31 cellular contexts compared by ENCODE assay signal in genomic region chr1:94009304-94009703, GRCh38.
"Had no signal": no experiment of that assay in that cellular context is flagged by ENCODE, and none has a peak within 500 bp of the region (broad histone marks: within the 10 kb centered on the region; RNA-seq: fewer than 3 reads in every experiment).

No MANE protein-coding gene starts in this region.

- H3K9me3 ChIP-seq: ascending aorta, SJCRH30 had no signal

- H3K27me3 Mint-ChIP-seq: activated naive CD4-positive, alpha-beta T cell treated with anti-CD3 and anti-CD28 coated beads, Interleukin-2, amount 50 U/mL, for 24 hours had no signal

- H3K4me1 Mint-ChIP-seq: activated CD4-positive, alpha-beta T cell treated with anti-CD3 and anti-CD28 coated beads for 36 hours; activated CD4-positive, alpha-beta T cell treated with anti-CD3 and anti-CD28 coated beads, Interleukin-2, amount 10 ng/mL, durations not matched to agents 7 days and 5 days; activated naive CD4-positive, alpha-beta T cell treated with anti-CD3 and anti-CD28 coated beads, Interleukin-2, amount 50 U/mL, for 24 hours; activated naive CD8-positive, alpha-beta T cell treated with anti-CD3 and anti-CD28 coated beads, Interleukin-2, amount 10 ng/mL, durations not matched to agents 7 days and 5 days had no signal

- H3K36me3 ChIP-seq: ascending aorta, cardiac muscle cell, SJCRH30 had no signal

- ATAC-seq: activated CD4-positive, alpha-beta T cell treated with anti-CD3 and anti-CD28 coated beads for 36 hours; activated CD4-positive, CD25-positive, alpha-beta regulatory T cell treated with anti-CD3 and anti-CD28 coated beads, Interleukin-2, amount 50 U/mL, for 24 hours; activated CD8-positive, alpha-beta T cell treated with anti-CD3 and anti-CD28 coated beads, Interleukin-2, amount 10 ng/mL, durations not matched to agents 7 days and 5 days; Panc1; WTC11 had no signal

- H3K9me3 Mint-ChIP-seq: activated CD4-positive, alpha-beta T cell treated with anti-CD3 and anti-CD28 coated beads, Interleukin-2, amount 10 ng/mL, durations not matched to agents 7 days and 5 days; activated naive CD4-positive, alpha-beta T cell treated with anti-CD3 and anti-CD28 coated beads, Interleukin-2, amount 50 U/mL, for 24 hours; activated naive CD8-positive, alpha-beta T cell treated with anti-CD3 and anti-CD28 coated beads, Interleukin-2, amount 10 ng/mL, durations not matched to agents 7 days and 5 days; activated T-cell treated with anti-CD3 and anti-CD28 coated beads, Interleukin-2, amount 50 U/mL, for 24 hours; activated T-helper 2 cell treated with anti-CD3 and anti-CD28 coated beads, Interferon-gamma antibody, Interleukin-2, Interleukin-4, amounts not matched to agents 10 μg/mL and 5 μg/mL and 100 μg/mL, durations not matched to agents 14 hours and 24 hours and 36 hours; WTC11 had no signal

- H3K36me3 Mint-ChIP-seq: activated naive CD4-positive, alpha-beta T cell treated with anti-CD3 and anti-CD28 coated beads, Interleukin-2, amount 50 U/mL, for 24 hours; activated naive CD8-positive, alpha-beta T cell treated with anti-CD3 and anti-CD28 coated beads, Interleukin-2, amount 10 ng/mL, durations not matched to agents 7 days and 5 days; WTC11 had no signal

- H3K27me3 ChIP-seq: ascending aorta, cardiac muscle cell had no signal

- H3K27ac ChIP-seq: ascending aorta, cardiac muscle cell, SJCRH30, SK-N-MC had no signal

- H3K4me1 ChIP-seq: ascending aorta had no signal

- H3K4me3 ChIP-seq: ascending aorta, cardiac muscle cell, SJCRH30, SK-N-MC had no signal

- DNase-seq: activated CD4-positive, alpha-beta T cell treated with anti-CD3 and anti-CD28 coated beads for 36 hours; activated CD4-positive, alpha-beta T cell treated with anti-CD3 and anti-CD28 coated beads, Interleukin-2, amount 10 ng/mL, durations not matched to agents 7 days and 5 days; activated CD4-positive, alpha-beta T cell treated with anti-CD3 and anti-CD28 coated beads, Interleukin-2, amount 50 U/mL, for 48 hours; activated CD8-positive, alpha-beta T cell treated with anti-CD3 and anti-CD28 coated beads, Interleukin-2, amount 10 ng/mL, durations not matched to agents 7 days and 5 days; activated gamma-delta T cell; activated naive CD4-positive, alpha-beta T cell treated with Interleukin-2 at 50 U/mL for 16 hours; activated naive CD8-positive, alpha-beta T cell treated with anti-CD3 and anti-CD28 coated beads, Interleukin-2, amount 10 ng/mL, durations not matched to agents 7 days and 5 days; activated T-cell treated with anti-CD3 and anti-CD28 coated beads, Interleukin-2, amount 50 U/mL, for 24 hours; amygdala; Karpas-422; NCI-H1105; NCI-H1417 treated with DMSO at 0.1 percent for 48 hours; NCI-H187 treated with DMSO at 0.1 percent for 48 hours; NCI-H2081; NCI-H2171 treated with DMSO at 0.1 percent for 48 hours; NCI-H2227 treated with DMSO at 0.1 percent for 48 hours; NCI-H446 treated with DMSO at 0.1 percent for 48 hours; NCI-H524; NCI-H748 treated with DMSO at 0.1 percent for 48 hours; SHP77; SJCRH30; T1000 had no signal

- H3K4me3 Mint-ChIP-seq: activated CD4-positive, alpha-beta T cell treated with anti-CD3 and anti-CD28 coated beads for 36 hours; activated CD4-positive, alpha-beta T cell treated with anti-CD3 and anti-CD28 coated beads, Interleukin-2, amount 10 ng/mL, durations not matched to agents 7 days and 5 days; activated CD8-positive, alpha-beta T cell treated with anti-CD3 and anti-CD28 coated beads, Interleukin-2, amount 10 ng/mL, durations not matched to agents 7 days and 5 days; activated naive CD4-positive, alpha-beta T cell treated with anti-CD3 and anti-CD28 coated beads, Interleukin-2, amount 50 U/mL, for 24 hours; activated naive CD8-positive, alpha-beta T cell treated with anti-CD3 and anti-CD28 coated beads, Interleukin-2, amount 10 ng/mL, durations not matched to agents 7 days and 5 days; activated T-cell treated with anti-CD3 and anti-CD28 coated beads, Interleukin-2, amount 50 U/mL, for 24 hours; WTC11 had no signal

- FAIRE-seq: TTC549 had no signal

- H3K27ac Mint-ChIP-seq: activated CD4-positive, alpha-beta T cell treated with anti-CD3 and anti-CD28 coated beads for 36 hours; activated CD4-positive, alpha-beta T cell treated with anti-CD3 and anti-CD28 coated beads, Interleukin-2, amount 10 ng/mL, durations not matched to agents 7 days and 5 days; activated CD8-positive, alpha-beta T cell treated with anti-CD3 and anti-CD28 coated beads, Interleukin-2, amount 10 ng/mL, durations not matched to agents 7 days and 5 days; activated naive CD4-positive, alpha-beta T cell treated with anti-CD3 and anti-CD28 coated beads, Interleukin-2, amount 50 U/mL, for 24 hours; activated naive CD8-positive, alpha-beta T cell treated with anti-CD3 and anti-CD28 coated beads, Interleukin-2, amount 10 ng/mL, durations not matched to agents 7 days and 5 days; activated T-cell treated with anti-CD3 and anti-CD28 coated beads, Interleukin-2, amount 50 U/mL, for 24 hours; activated T-helper 2 cell treated with anti-CD3 and anti-CD28 coated beads, Interferon-gamma antibody, Interleukin-2, Interleukin-4, amounts not matched to agents 10 μg/mL and 5 μg/mL and 100 μg/mL, durations not matched to agents 14 hours and 24 hours and 36 hours; WTC11 had no signal
